ENCODE assay signal across 37 cellular contexts in genomic region chr10:113692271-113692670, GRCh38. TPM values are rescaled to one million over a fixed set of nuclear protein-coding genes. Genes with fewer than 3 reads are reported as not detected.
"Had no signal": no experiment of that assay in that cellular context is flagged by ENCODE, and none has a peak within 500 bp of the region (broad histone marks: within the 10 kb centered on the region; RNA-seq: fewer than 3 reads in every experiment).

No MANE protein-coding gene starts in this region.

- H3K27me3 Mint-ChIP-seq: activated B cell treated with CpG ODN at 0.5 μM for 24 hours; activated CD8-positive, alpha-beta T cell treated with anti-CD3 and anti-CD28 coated beads for 36 hours; activated naive CD8-positive, alpha-beta T cell; activated T-helper 17 cell treated with anti-CD3 and anti-CD28 coated beads, Interleukin-2, amount 50 U/mL, for 72 hours; central memory CD8-positive, alpha-beta T cell; dendritic cell treated with granulocyte-macrophage colony-stimulating factor and Interleukin-4, amounts not matched to agents 40 ng/mL and 50 ng/mL, for 4 days; T-helper 17 cell had no signal

- H3K27me3 ChIP-seq: brain microvascular endothelial cell, dorsolateral prefrontal cortex, esophagus muscularis mucosa, gastroesophageal sphincter had no signal

- H3K4me3 ChIP-seq: coronary artery, dorsolateral prefrontal cortex, esophagus muscularis mucosa, gastroesophageal sphincter had no signal

- H3K27ac ChIP-seq: brain microvascular endothelial cell, coronary artery, dorsolateral prefrontal cortex, esophagus muscularis mucosa, gastroesophageal sphincter, WERI-Rb-1 had no signal

- H3K4me3 Mint-ChIP-seq: activated B cell treated with CpG ODN at 0.5 μM for 24 hours; activated CD8-positive, alpha-beta T cell treated with anti-CD3 and anti-CD28 coated beads for 36 hours; activated naive CD8-positive, alpha-beta T cell; activated T-cell treated with anti-CD3 and anti-CD28 coated beads, Interleukin-2, amount 50 U/mL, for 4 hours; activated T-helper 17 cell treated with anti-CD3 and anti-CD28 coated beads, Interleukin-2, amount 50 U/mL, for 72 hours; central memory CD8-positive, alpha-beta T cell; dendritic cell treated with granulocyte-macrophage colony-stimulating factor and Interleukin-4, amounts not matched to agents 40 ng/mL and 50 ng/mL, for 4 days; endodermal cell; T-helper 17 cell; T-helper 2 cell treated with Interferon-gamma antibody and Interleukin-4, amounts not matched to agents 5 μg/mL and 100 μg/mL, for 36 hours had no signal

- H3K27ac Mint-ChIP-seq: activated B cell treated with CpG ODN at 0.5 μM for 24 hours; activated CD8-positive, alpha-beta T cell treated with anti-CD3 and anti-CD28 coated beads for 36 hours; activated naive CD8-positive, alpha-beta T cell; activated T-helper 17 cell treated with anti-CD3 and anti-CD28 coated beads, Interleukin-2, amount 50 U/mL, for 72 hours; dendritic cell treated with granulocyte-macrophage colony-stimulating factor and Interleukin-4, amounts not matched to agents 40 ng/mL and 50 ng/mL, for 4 days; endodermal cell; T-helper 17 cell; T-helper 2 cell treated with Interferon-gamma antibody and Interleukin-4, amounts not matched to agents 5 μg/mL and 100 μg/mL, for 36 hours had no signal

- H3K4me1 ChIP-seq: esophagus muscularis mucosa, gastroesophageal sphincter had no signal

- ATAC-seq: activated CD4-positive, CD25-positive, alpha-beta regulatory T cell treated with anti-CD3 and anti-CD28 coated beads, Interleukin-2, amount 50 U/mL, for 24 hours; activated CD8-positive, alpha-beta T cell treated with anti-CD3 and anti-CD28 coated beads for 36 hours; activated T-cell treated with anti-CD3 and anti-CD28 coated beads, Interleukin-2, amount 50 U/mL, for 4 hours; activated T-helper 17 cell treated with anti-CD3 and anti-CD28 coated beads, Interleukin-2, amount 50 U/mL, for 72 hours; gastroesophageal sphincter; T-helper 17 cell had no signal

- DNase-seq: activated B cell treated with CpG ODN at 0.5 μM for 24 hours; activated CD4-positive, alpha-beta T cell treated with anti-CD3 and anti-CD28 coated beads for 48 hours; activated CD4-positive, alpha-beta T cell treated with anti-CD3 and anti-CD28 coated beads, Interleukin-2, amount 50 U/mL, for 1 hour; activated CD4-positive, alpha-beta T cell treated with anti-CD3 and anti-CD28 coated beads, Interleukin-2, amount 50 U/mL, for 48 hours; activated CD8-positive, alpha-beta memory T cell treated with anti-CD3 and anti-CD28 coated beads for 24 hours; activated CD8-positive, alpha-beta T cell treated with anti-CD3 and anti-CD28 coated beads for 36 hours; activated effector memory CD4-positive, alpha-beta T cell treated with Interleukin-2 at 50 U/mL for 16 hours; activated gamma-delta T cell treated with Interleukin-2 at 50 U/mL for 16 hours; activated naive CD4-positive, alpha-beta T cell treated with anti-CD3 and anti-CD28 coated beads, Interleukin-2, amount 50 U/mL, for 16 hours; activated naive CD4-positive, alpha-beta T cell treated with Interleukin-2 at 50 U/mL for 16 hours; activated T-cell treated with anti-CD3 and anti-CD28 coated beads, Interleukin-2, amount 50 U/mL, for 4 hours; amniotic stem cell; anterior cingulate cortex; brain microvascular endothelial cell; dorsolateral prefrontal cortex; effector memory CD4-positive, alpha-beta T cell; endodermal cell; erythroblast; foreskin melanocyte; T-helper 1 cell; T-helper 17 cell; T1000; WERI-Rb-1 had no signal

RNA-seq across cellular contexts. Expression of gene NRAP, which starts 28.4 kb away (rescaled TPM):
- total RNA-seq: activated B cell treated with CpG ODN at 0.5 μM for 24 hours; activated CD8-positive, alpha-beta T cell treated with anti-CD3 and anti-CD28 coated beads for 36 hours; activated T-cell treated with anti-CD3 and anti-CD28 coated beads, Interleukin-2, amount 50 U/mL, for 4 hours; activated T-helper 17 cell treated with anti-CD3 and anti-CD28 coated beads, Interleukin-2, amount 50 U/mL, for 72 hours; astrocyte; bronchial epithelial cell; esophagus muscularis mucosa; glomerular endothelial cell; T-helper 17 cell had no signal

RNA-seq across cellular contexts. Expression of gene PLEKHS1, which starts 59.2 kb away (rescaled TPM):
- total RNA-seq: activated B cell treated with CpG ODN at 0.5 μM for 24 hours; activated CD8-positive, alpha-beta T cell treated with anti-CD3 and anti-CD28 coated beads for 36 hours; activated T-cell treated with anti-CD3 and anti-CD28 coated beads, Interleukin-2, amount 50 U/mL, for 4 hours; activated T-helper 17 cell treated with anti-CD3 and anti-CD28 coated beads, Interleukin-2, amount 50 U/mL, for 72 hours; astrocyte; bronchial epithelial cell; cardiac septum; cerebellum; endodermal cell; esophagus muscularis mucosa; glomerular endothelial cell had no signal
